27 cellular contexts compared by ENCODE assay signal in genomic region chr2:219532378-219532649, GRCh38. TPM values are rescaled to one million over a fixed set of nuclear protein-coding genes. Genes with fewer than 3 reads are reported as not detected.
"Had no signal": no experiment of that assay in that cellular context is flagged by ENCODE, and none has a peak within 500 bp of the region (broad histone marks: within the 10 kb centered on the region; RNA-seq: fewer than 3 reads in every experiment).

No MANE protein-coding gene starts in this region.

- H2AFZ ChIP-seq: parathyroid adenoma had no signal

- H3K27me3 ChIP-seq: ovary, right lobe of liver, sigmoid colon, testis, uterus had no signal

- H3K9me3 ChIP-seq: ovary, psoas muscle, right lobe of liver, sigmoid colon, suprapubic skin, testis, tibial artery, transverse colon, upper lobe of right lung, uterus had no signal

- ATAC-seq: naive thymus-derived CD8-positive, alpha-beta T cell; natural killer cell treated with Interleukin-12 subunit alpha and Interleukin-12 subunit beta and Interleukin-15 and Interleukin-18, amount 100 ng/mL, for 72 hours; psoas muscle; right cardiac atrium; right lobe of liver; stimulated activated memory B cell treated with anti-CD40 and anti-IgM and Interleukin-4, amounts not matched to agents 10 μg/mL and 1 μg/mL and 100 μg/mL, for 72 hours; stimulated activated naive CD8-positive, alpha-beta T cell treated with anti-CD3 and anti-CD28 coated beads, Interleukin-15, amount 100 ng/mL, for 72 hours; stimulated activated naive CD8-positive, alpha-beta T cell treated with anti-CD3 and anti-CD28 coated beads, Interleukin-15, Interleukin-2, amounts not matched to agents 100 U/mL and 50 U/mL, for 24 hours; upper lobe of right lung had no signal

- H3K36me3 ChIP-seq: ovary, right lobe of liver, sigmoid colon, suprapubic skin, tibial artery, transverse colon, upper lobe of right lung, uterus had no signal

- DNase-seq: naive thymus-derived CD8-positive, alpha-beta T cell; nephron progenitor cell; occipital lobe; psoas muscle; right lobe of liver; sigmoid colon; small intestine; stimulated activated CD4-positive, alpha-beta T cell treated with anti-CD3 and anti-CD28 coated beads, Interleukin-12 subunit alpha, Interleukin-12 subunit beta, amount 100 ng/mL, for 4 hours; stimulated activated CD4-positive, alpha-beta T cell treated with anti-CD3 and anti-CD28 coated beads, Interleukin-1b, Interleukin-23, amount 100 ng/mL, for 48 hours; stimulated activated CD4-positive, alpha-beta T cell treated with anti-CD3 and anti-CD28 coated beads, Interleukin-4, amount 100 ng/mL, for 1 hour; stimulated activated CD4-positive, alpha-beta T cell treated with anti-CD3 and anti-CD28 coated beads, Interleukin-4, amount 100 ng/mL, for 4 hours; stimulated activated CD8-positive, alpha-beta memory T cell treated with anti-CD3 and anti-CD28 coated beads, Interleukin-4, amount 100 ng/mL, for 48 hours; stimulated activated naive CD4-positive, alpha-beta T cell; stimulated activated naive CD8-positive, alpha-beta T cell treated with anti-CD3 and anti-CD28 coated beads, Interleukin-15, amount 100 ng/mL, for 72 hours; stimulated activated naive CD8-positive, alpha-beta T cell treated with anti-CD3 and anti-CD28 coated beads, Interleukin-15, Interleukin-2, amounts not matched to agents 100 U/mL and 50 U/mL, for 24 hours; substantia nigra; testis; tibial artery; transverse colon; upper lobe of right lung; uterus had no signal

- H3K27ac ChIP-seq: ovary, parathyroid adenoma, psoas muscle, right lobe of liver, sigmoid colon, suprapubic skin, testis, tibial artery, transverse colon, upper lobe of right lung, uterus had no signal

- H3K4me3 ChIP-seq: ovary, psoas muscle, right lobe of liver, sigmoid colon, suprapubic skin, testis, tibial artery, transverse colon, upper lobe of right lung, uterus had no signal

- H3K4me1 ChIP-seq: psoas muscle, right lobe of liver, upper lobe of right lung, uterus had no signal

- H3K9ac ChIP-seq: parathyroid adenoma had no signal

RNA-seq across cellular contexts. Expression of gene ASIC4, which starts 18.0 kb away (rescaled TPM):
- polyA plus RNA-seq: naive thymus-derived CD8-positive, alpha-beta T cell had no signal

RNA-seq across cellular contexts. Expression of gene OBSL1, which starts 39.0 kb away (rescaled TPM):
- polyA plus RNA-seq: naive thymus-derived CD8-positive, alpha-beta T cell had no signal
